13 cellular contexts compared by ENCODE assay signal in genomic region chr2:156038021-156038420, GRCh38.
A peak's percentile ranks its signal among the peaks of the same experiment; 100 is the strongest.
DNase-seq lines count a peak whose midpoint lies in the region; ATAC-seq, FAIRE-seq and TF ChIP-seq lines count a peak whose summit lies in the region.
"Had no signal": no experiment of that assay in that cellular context is flagged by ENCODE, and none has a peak within 500 bp of the region (broad histone marks: within the 10 kb centered on the region; RNA-seq: fewer than 3 reads in every experiment).

No MANE protein-coding gene starts in this region.

- 86% methylated on average over 1 of the region's 1 CpG for WGBS in HepG2 (ENCODE audit: low lambda C conversion rate)
- no CpG with 5 or more reads among the region's 1 CpG for WGBS in right lobe of liver (ENCODE audit: insufficient coverage, low coverage, low lambda C conversion rate, missing lambda C conversion rate)
- WGBS in hepatocyte (ENCODE audit: low lambda C conversion rate, missing lambda C conversion rate) = 100% methylated on average over 1 of the region's 1 CpG
- 83 to 91% (median 89%) methylated on average over 1 of the region's 1 CpG for WGBS in spleen, 5 donors
- WGBS in suprapubic skin = no CpG with 5 or more reads among the region's 1 CpG

- no peak for DNase-seq in HepG2 (ENCODE audit: low spot score)
- DNase-seq in right lobe of liver = no peak
- DNase-seq in hepatocyte (ENCODE audit: low spot score) = no peak
- peak; percentile 45 for DNase-seq in spleen
- DNase-seq in caudate nucleus (lab: John Stamatoyannopoulos, UW) = no peak
- DNase-seq in suprapubic skin (ENCODE audit: low spot score in 2 of 2) = no peak
- no peak for DNase-seq in activated CD8-positive, alpha-beta memory T cell treated with anti-CD3 and anti-CD28 coated beads, Interleukin-2, amount 50 U/mL, for 4 hours
- DNase-seq: CD8-positive, alpha-beta memory T cell; DMS53 had no signal

- H3K27me3 ChIP-seq in HepG2 (ENCODE audit: control insufficient read depth in 1 of 2, insufficient read depth in 2 of 2, low read length in 2 of 2) (no peaks in the 10 kb centered on the region), right lobe of liver (no peaks in the 10 kb centered on the region), hepatocyte (no peaks in the 10 kb centered on the region), spleen (replicated peaks in 1 of 7) (no peaks in the 10 kb centered on the region), suprapubic skin (no peaks in the 10 kb centered on the region)
- H3K27me3 ChIP-seq: BLaER1 had no signal

- TF ChIP-seq CTCF in HepG2 (CRISPR knock-in tag; IDR thresholded peaks at IDR 0.05) (no peak), right lobe of liver (IDR thresholded peaks at IDR 0.05) (no peak), hepatocyte (IDR thresholded peaks at IDR 0.05; ENCODE audit: poor library complexity) (no peak), spleen (IDR thresholded peaks at IDR 0.05 in 8 of 11, conservative IDR thresholded peaks at IDR 0.05 in 3 of 11) (no peak), suprapubic skin (IDR thresholded peaks at IDR 0.05) (no peak)

- in situ Hi-C loops in HepG2 (cut with HindIII; ENCODE audit: extremely low pct_ligation_motif_present, low pct_unique_long_range_greater_than_20kb) = no loop called here

- POLR2A ChIA-PET in HepG2 (lab: Yijun Ruan, JAX) = no interaction called here

- H3K36me3 ChIP-seq in HepG2 (replicated peaks in 1 of 2; ENCODE audit: control insufficient read depth in 1 of 2, insufficient read depth in 2 of 2, low read length in 2 of 2) (no peaks in the 10 kb centered on the region), right lobe of liver (no peaks in the 10 kb centered on the region), hepatocyte (replicated peaks; ENCODE audit: insufficient read depth, low read depth) (no peaks in the 10 kb centered on the region), spleen (no peaks in the 10 kb centered on the region), suprapubic skin (no peaks in the 10 kb centered on the region)
- H3K36me3 ChIP-seq: BLaER1 had no signal

- H3K4me3 ChIP-seq in HepG2 (replicated peaks in 1 of 3; ENCODE audit: insufficient read depth in 1 of 3, low read depth in 2 of 3, low read length in 3 of 3) = no peak overlapping the region
- H3K4me3 ChIP-seq in right lobe of liver = no peak overlapping the region
- no peak overlapping the region for H3K4me3 ChIP-seq in hepatocyte
- no peak overlapping the region for H3K4me3 ChIP-seq in spleen
- H3K4me3 ChIP-seq in suprapubic skin = no peak overlapping the region
- H3K4me3 ChIP-seq: BLaER1 had no signal

- no peak overlapping the region for H3K27ac ChIP-seq in HepG2 (ENCODE audit: extremely low read length, insufficient read depth, low read length)
- no peak overlapping the region for H3K27ac ChIP-seq in right lobe of liver
- peak overlapping the region; percentile 92 for H3K27ac ChIP-seq in hepatocyte
- H3K27ac ChIP-seq in spleen = no peak overlapping the region
- no peak overlapping the region for H3K27ac ChIP-seq in caudate nucleus (ENCODE audit: low read depth, low read length)
- H3K27ac ChIP-seq in suprapubic skin = no peak overlapping the region
- H3K27ac ChIP-seq: 22Rv1, BLaER1, HL-60 had no signal

- TF ChIP-seq POLR2A in HepG2 (IDR thresholded peaks at IDR 0.05; ENCODE audit: insufficient read depth in 1 of 2, low read depth in 2 of 2, low read length in 2 of 2) = no peak
- TF ChIP-seq POLR2A in right lobe of liver (IDR thresholded peaks at IDR 0.05) = no peak
- TF ChIP-seq POLR2A in spleen (IDR thresholded peaks at IDR 0.05) = no peak
- no peak for TF ChIP-seq POLR2A in suprapubic skin (IDR thresholded peaks at IDR 0.05)

- no peak overlapping the region for H3K9ac ChIP-seq in HepG2 (ENCODE audit: insufficient read depth, low read depth, low read length)
- H3K9ac ChIP-seq: BLaER1 had no signal

- CTCF ChIA-PET in HepG2 (lab: Yijun Ruan, JAX; ENCODE audit: low intra/inter-chr PET ratio, low total read pairs) = no interaction called here

- no peak for FAIRE-seq in HepG2 (lab: Jason Lieb, UNC)

- H2AFZ ChIP-seq in HepG2 (ENCODE audit: low read length) (no peak overlapping the region), hepatocyte (no peak overlapping the region)

- H3K4me1 ChIP-seq in HepG2 (ENCODE audit: insufficient read depth, low read length) (peaks cover 20% of the 10 kb centered on the region), right lobe of liver (no peaks in the 10 kb centered on the region), hepatocyte (ENCODE audit: insufficient read depth) (peaks cover 7% of the 10 kb centered on the region), spleen (no peaks in the 10 kb centered on the region), suprapubic skin (no peaks in the 10 kb centered on the region)
- H3K4me1 ChIP-seq: BLaER1 had no signal

- ATAC-seq in HepG2 (peak; percentile 39; the same call in 2 of the 3 replicates), right lobe of liver (no peak)
- ATAC-seq: HCT116 had no signal

- TF ChIP-seq EP300 in HepG2 (IDR thresholded peaks at IDR 0.05; ENCODE audit: low read depth in 2 of 2, low read length in 2 of 2) = no peak
- no peak for TF ChIP-seq EP300 in HepG2 (CRISPR knock-in tag; IDR thresholded peaks at IDR 0.05; ENCODE audit: borderline replicate concordance)
- no peak for TF ChIP-seq EP300 in suprapubic skin (IDR thresholded peaks at IDR 0.05)

- no peaks in the 10 kb centered on the region for H3K9me2 ChIP-seq in hepatocyte (replicated peaks; ENCODE audit: insufficient read depth)

- H4K20me1 ChIP-seq in HepG2 (ENCODE audit: insufficient read depth, low read length) = no peaks in the 10 kb centered on the region
- H4K20me1 ChIP-seq in hepatocyte (ENCODE audit: insufficient read depth, poor library complexity, severe bottlenecking) = no peaks in the 10 kb centered on the region
- H4K20me1 ChIP-seq: BLaER1 had no signal

- H3K9me3 ChIP-seq in HepG2 (ENCODE audit: low read length) (0 out of 2 replicates have a peak, but pooled peaks cover 4% of the 10 kb centered on the region), right lobe of liver (no peaks in the 10 kb centered on the region), hepatocyte (ENCODE audit: low read depth) (no peaks in the 10 kb centered on the region), spleen (no peaks in the 10 kb centered on the region), suprapubic skin (peaks cover 5% of the 10 kb centered on the region)
- H3K9me3 ChIP-seq: BLaER1 had no signal

- H3K4me2 ChIP-seq in HepG2 (ENCODE audit: low read depth, low read length) = no peak overlapping the region
- no peak overlapping the region for H3K4me2 ChIP-seq in hepatocyte
- H3K4me2 ChIP-seq: BLaER1 had no signal

- BruUV-seq in HepG2 (replicated peaks; lab: Mats Ljungman, UMichigan) = no TSS peak

- no peak for TF ChIP-seq RAD21 in HepG2 (CRISPR knock-in tag; IDR thresholded peaks at IDR 0.05)

- H3K79me2 ChIP-seq in HepG2 (ENCODE audit: insufficient read depth, low read length) = no peaks in the 10 kb centered on the region
- H3K79me2 ChIP-seq in hepatocyte = no peaks in the 10 kb centered on the region

- intact Hi-C loops in HepG2 (cut with micrococcal nuclease; ENCODE audit: unreplicated experiment) (no loop called here), right lobe of liver (cut with DNase I) (no loop called here), spleen (cut with DNase I; ENCODE audit: low total_unique reads) (no loop called here)

TF ChIP-seq in HepG2, 621 proteins besides CTCF, POLR2A, EP300 and RAD21 (continues in another document):
- TF ChIP-seq HMG20B (CRISPR knock-in tag; conservative IDR thresholded peaks at IDR 0.05) = no peak
- no peak for TF ChIP-seq XRCC5 (optimal IDR thresholded peaks at IDR 0.05; ENCODE audit: low read length)
- no peak for TF ChIP-seq ZBTB10 (CRISPR knock-in tag; IDR thresholded peaks at IDR 0.05; ENCODE audit: borderline replicate concordance)
- TF ChIP-seq ZNF503 (CRISPR knock-in tag; IDR thresholded peaks at IDR 0.05) = no peak
- TF ChIP-seq LCORL (IDR thresholded peaks at IDR 0.05) = no peak
- TF ChIP-seq LCORL (CRISPR knock-in tag; IDR thresholded peaks at IDR 0.05) = no peak
- TF ChIP-seq CCDC6 (CRISPR knock-in tag; IDR thresholded peaks at IDR 0.05) = no peak
